8 cellular contexts compared by ENCODE assay signal in the genomic region with DNA sequence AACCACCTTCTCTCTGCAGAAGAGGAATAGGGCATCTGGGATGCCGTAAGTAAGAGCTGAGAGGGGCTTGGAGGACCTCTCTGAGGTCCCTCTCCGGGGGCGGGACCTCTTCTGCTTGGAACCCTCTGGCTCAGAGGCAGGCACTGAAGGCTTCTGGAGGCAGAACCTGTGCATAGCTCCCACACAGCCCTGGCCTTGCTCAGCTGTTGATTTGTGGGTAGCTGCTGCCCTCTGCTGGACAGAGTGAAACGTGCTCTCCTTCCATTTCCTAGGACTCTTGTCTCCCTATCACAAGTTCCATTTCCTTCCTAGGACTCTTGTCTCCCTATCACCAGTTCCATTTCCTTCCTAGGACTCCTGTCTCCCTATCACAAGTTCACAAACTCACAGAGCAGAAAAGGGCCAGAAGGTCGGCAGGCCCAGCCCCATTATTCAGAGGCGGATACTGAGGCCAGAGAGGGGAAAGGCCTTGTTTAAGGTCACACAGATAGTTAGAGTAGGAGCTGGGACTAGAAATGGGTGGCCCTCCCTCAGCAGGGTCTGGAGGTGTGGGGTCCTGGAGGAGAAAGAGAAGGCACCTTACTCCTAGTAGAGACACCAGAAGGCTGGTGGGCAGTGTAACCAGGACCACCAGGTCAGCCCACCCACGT. TPM values are rescaled to one million over a fixed set of nuclear protein-coding genes. Genes with fewer than 3 reads are reported as not detected.
DNase-seq lines count a peak whose midpoint lies in the region; ATAC-seq and TF ChIP-seq lines count a peak whose summit lies in the region.

No MANE protein-coding gene starts in this region.

- H3K9me3 Mint-ChIP-seq in H9 = no peaks in the 10 kb centered on the region; a peak in 1 of 5 replicates
- H3K9me3 Mint-ChIP-seq in activated T-helper 2 cell treated with anti-CD3 and anti-CD28 coated beads, Interferon-gamma antibody, Interleukin-2, Interleukin-4, amounts not matched to agents 10 μg/mL and 5 μg/mL and 100 μg/mL, durations not matched to agents 14 hours and 24 hours and 36 hours = no peaks in the 10 kb centered on the region

- no peak overlapping the region for H2BK12ac ChIP-seq in H9 (ENCODE audit: insufficient read length, low read depth, low read length)

- H3K27me3 ChIP-seq in H9 (ENCODE audit: insufficient read depth, low read length) (no peaks in the 10 kb centered on the region), thoracic aorta (replicated peaks; ENCODE audit: insufficient read depth) (no peaks in the 10 kb centered on the region)

- peak; percentile 93 for TF ChIP-seq CTCF in H9 (conservative IDR thresholded peaks at IDR 0.05)
- peak; percentile 78 for TF ChIP-seq CTCF in foreskin fibroblast (IDR thresholded peaks at IDR 0.05; ENCODE audit: low read depth, low read length)
- peak in 2 of 3 donors; percentile 10 to 62 for TF ChIP-seq CTCF in omental fat pad (IDR thresholded peaks at IDR 0.05)
- TF ChIP-seq CTCF in thoracic aorta (IDR thresholded peaks at IDR 0.05) = peak; percentile 87

- no peak overlapping the region for H3K4me3 Mint-ChIP-seq in H9
- no peak overlapping the region for H3K4me3 Mint-ChIP-seq in activated T-helper 2 cell treated with anti-CD3 and anti-CD28 coated beads, Interferon-gamma antibody, Interleukin-2, Interleukin-4, amounts not matched to agents 10 μg/mL and 5 μg/mL and 100 μg/mL, durations not matched to agents 14 hours and 24 hours and 36 hours (ENCODE audit: low read depth)

- H3K14ac ChIP-seq in H9 (ENCODE audit: insufficient read depth, low read length) = no peak overlapping the region

- no peak overlapping the region for H3K4ac ChIP-seq in H9 (ENCODE audit: low read depth, low read length)

- H3K79me2 ChIP-seq in H9 (ENCODE audit: insufficient read depth, low read length) = no peaks in the 10 kb centered on the region

- WGBS in H9 (ENCODE audit: extremely low coverage, insufficient read length, low lambda C conversion rate) = no CpG with 5 or more reads among the region's 7 CpGs

- no peak overlapping the region for H3K4me2 ChIP-seq in H9 (ENCODE audit: insufficient read depth, insufficient read length, low read length)

- H3K23me2 ChIP-seq in H9 (ENCODE audit: insufficient read length, low read depth, low read length, poor library complexity, severe bottlenecking) = no peaks in the 10 kb centered on the region

- no peak overlapping the region for H2BK20ac ChIP-seq in H9 (ENCODE audit: low read depth, low read length, poor library complexity, severe bottlenecking)

- H3K27ac ChIP-seq in H9 (ENCODE audit: insufficient read length, low read depth, low read length) = no peak overlapping the region
- no peak overlapping the region for H3K27ac ChIP-seq in thoracic aorta

- no peak overlapping the region for H2BK120ac ChIP-seq in H9 (ENCODE audit: low read depth, low read length, poor library complexity, severe bottlenecking)

- ATAC-seq in omental fat pad (ENCODE audit: low FRiP score) = peak; percentile 73
- ATAC-seq in thoracic aorta (ENCODE audit: insufficient number of reproducible peaks, low FRiP score, low read depth) = peak; percentile 53

- H3K4me3 ChIP-seq in foreskin fibroblast (ENCODE audit: low read depth in 1 of 2, low read length in 2 of 2) (no peak overlapping the region), thoracic aorta (no peak overlapping the region)

- H3K36me3 ChIP-seq in thoracic aorta = peaks cover 10% of the 10 kb centered on the region

- no peak overlapping the region for H3K18ac ChIP-seq in H9 (ENCODE audit: insufficient read length, low read depth, low read length)

- in situ Hi-C loops in G401 (cut with HindIII; ENCODE audit: low sequenced_read_pairs) = no loop called here

- H3K4me1 ChIP-seq in H9 (ENCODE audit: insufficient read depth, low read length) = peaks cover 7% of the 10 kb centered on the region; the same call in 1 of the 2 replicates
- H3K4me1 ChIP-seq in thoracic aorta (ENCODE audit: control insufficient read depth in 1 of 2, low read depth in 2 of 2) = no peaks in the 10 kb centered on the region

- H2AFZ ChIP-seq in H9 (ENCODE audit: low read length) = no peak overlapping the region

- no peaks in the 10 kb centered on the region for H3K79me1 ChIP-seq in H9 (ENCODE audit: insufficient read depth, low read depth, low read length, poor library complexity, severe bottlenecking)

- H3K4me1 Mint-ChIP-seq in H9 = peaks cover 29 to 35% of the 10 kb centered on the region in 2 experiments
- no peaks in the 10 kb centered on the region for H3K4me1 Mint-ChIP-seq in activated T-helper 2 cell treated with anti-CD3 and anti-CD28 coated beads, Interferon-gamma antibody, Interleukin-2, Interleukin-4, amounts not matched to agents 10 μg/mL and 5 μg/mL and 100 μg/mL, durations not matched to agents 14 hours and 24 hours and 36 hours (ENCODE audit: low read depth)

- no peak overlapping the region for H4K5ac ChIP-seq in H9 (ENCODE audit: insufficient read length, low read depth, low read length)

- no peak overlapping the region for H4K8ac ChIP-seq in H9 (replicated peaks; ENCODE audit: insufficient read length, low read depth, low read length)

- DNase-seq in G401 (ENCODE audit: low spot score) = peak; percentile 95
- peak; percentile 91 for DNase-seq in H9
- DNase-seq in M059J (ENCODE audit: low read depth) = peak; percentile 84
- peak; percentile 4 for DNase-seq in SIG-M5 (lab: John Stamatoyannopoulos, UW)
- DNase-seq in activated T-helper 2 cell treated with anti-CD3 and anti-CD28 coated beads, Interferon-gamma antibody, Interleukin-2, Interleukin-4, amounts not matched to agents 10 μg/mL and 5 μg/mL and 100 μg/mL, durations not matched to agents 14 hours and 24 hours and 36 hours (ENCODE audit: low spot score) = peak; percentile 60
- peak; percentile 72 to 92 for DNase-seq in foreskin fibroblast
- DNase-seq in omental fat pad (ENCODE audit: low spot score) = peak; percentile 54
- DNase-seq in thoracic aorta (ENCODE audit: low spot score) = peak; percentile 19

- no peak overlapping the region for H3K23ac ChIP-seq in H9 (ENCODE audit: insufficient read length, low read depth, low read length)

- intact Hi-C loops in activated T-helper 2 cell treated with anti-CD3 and anti-CD28 coated beads, Interferon-gamma antibody, Interleukin-2, Interleukin-4, amounts not matched to agents 10 μg/mL and 5 μg/mL and 100 μg/mL, durations not matched to agents 14 hours and 24 hours and 36 hours (cut with micrococcal nuclease) = loop anchor here (1.0 kb wide), 1 partner anchor 54 kb away; no protein-coding TSS in a partner anchor

- peaks cover 0 to 3% (median 2%) of the 10 kb centered on the region in 3 experiments; a peak in 1 of 7 replicates for H3K36me3 Mint-ChIP-seq in H9 (ENCODE audit: insufficient read depth in 1 of 3, low read depth in 3 of 3)
- peaks cover 16% of the 10 kb centered on the region for H3K36me3 Mint-ChIP-seq in activated T-helper 2 cell treated with anti-CD3 and anti-CD28 coated beads, Interferon-gamma antibody, Interleukin-2, Interleukin-4, amounts not matched to agents 10 μg/mL and 5 μg/mL and 100 μg/mL, durations not matched to agents 14 hours and 24 hours and 36 hours (ENCODE audit: low read depth)

- H3K27me3 Mint-ChIP-seq in H9 (ENCODE audit: low read depth) = no peaks in the 10 kb centered on the region
- no peaks in the 10 kb centered on the region for H3K27me3 Mint-ChIP-seq in activated T-helper 2 cell treated with anti-CD3 and anti-CD28 coated beads, Interferon-gamma antibody, Interleukin-2, Interleukin-4, amounts not matched to agents 10 μg/mL and 5 μg/mL and 100 μg/mL, durations not matched to agents 14 hours and 24 hours and 36 hours (ENCODE audit: low read depth)

- H4K91ac ChIP-seq in H9 (ENCODE audit: insufficient read length, low read depth, low read length) = no peak overlapping the region

- no peaks in the 10 kb centered on the region for H4K20me1 ChIP-seq in H9 (ENCODE audit: control insufficient read depth, insufficient read depth, insufficient read length)

- H3K27ac Mint-ChIP-seq in H9 = peak overlapping the region; percentile 31 to 57 (median 34); a peak in 4 of 7 replicates
- H3K27ac Mint-ChIP-seq in activated T-helper 2 cell treated with anti-CD3 and anti-CD28 coated beads, Interferon-gamma antibody, Interleukin-2, Interleukin-4, amounts not matched to agents 10 μg/mL and 5 μg/mL and 100 μg/mL, durations not matched to agents 14 hours and 24 hours and 36 hours = no peak overlapping the region

- no peak overlapping the region for H2BK15ac ChIP-seq in H9 (ENCODE audit: low read depth, low read length)

- H3K9ac ChIP-seq in H9 (ENCODE audit: extremely low read depth, insufficient read length, low read length) = no peak overlapping the region

- H2AK5ac ChIP-seq in H9 (ENCODE audit: insufficient read length, low read length) = no peak overlapping the region

- H2BK5ac ChIP-seq in H9 (ENCODE audit: insufficient read length, low read length) = no peak overlapping the region

- H3K9me3 ChIP-seq in H9 (ENCODE audit: control insufficient read depth, low read depth, low read length) = no peaks in the 10 kb centered on the region
- no peaks in the 10 kb centered on the region for H3K9me3 ChIP-seq in thoracic aorta

- no peak overlapping the region for H3T11ph ChIP-seq in H9 (ENCODE audit: low read length)

- H3K56ac ChIP-seq in H9 (ENCODE audit: insufficient read length, low read depth, low read length) = no peak overlapping the region

RNA-seq across cellular contexts. Expression of gene GARS1, which starts 30.3 kb away (rescaled TPM):
- 171 and 234 TPM in 2 replicates for total RNA-seq in G401 (2014; rRNA removed; shearing (Covaris generic))
- total RNA-seq in H9 (2021) = 234 and 239 TPM in 2 replicates
- 91.7 and 97.2 TPM in 2 replicates for total RNA-seq in M059J (2014; rRNA removed; shearing (Covaris generic))
- total RNA-seq in activated T-helper 2 cell treated with anti-CD3 and anti-CD28 coated beads, Interferon-gamma antibody, Interleukin-2, Interleukin-4, amounts not matched to agents 10 μg/mL and 5 μg/mL and 100 μg/mL, durations not matched to agents 14 hours and 24 hours and 36 hours = 208 and 221 TPM in 2 replicates
- total RNA-seq in omental fat pad = 100 to 1,000 TPM in 2 of 4 donors, 10 to 100 TPM in 2; 66.8 to 136 (median 105) TPM
- total RNA-seq in thoracic aorta = 10 to 100 TPM; 76.5 to 81.6 TPM

RNA-seq across cellular contexts. Expression of gene GGCT, which starts 59.7 kb away (rescaled TPM):
- total RNA-seq in G401 (2014; rRNA removed; shearing (Covaris generic)) = 59.2 and 89.5 TPM in 2 replicates
- total RNA-seq in H9 (2021) (84.9 and 85.0 TPM in 2 replicates), omental fat pad (100 to 1,000 TPM in 2 of 4 donors, 10 to 100 TPM in 2; 33.6 to 210 (median 130) TPM), thoracic aorta (10 to 100 TPM; 11.8 to 24.6 TPM)
- 42.7 and 68.0 TPM in 2 replicates for total RNA-seq in M059J (2014; rRNA removed; shearing (Covaris generic))
- total RNA-seq in activated T-helper 2 cell treated with anti-CD3 and anti-CD28 coated beads, Interferon-gamma antibody, Interleukin-2, Interleukin-4, amounts not matched to agents 10 μg/mL and 5 μg/mL and 100 μg/mL, durations not matched to agents 14 hours and 24 hours and 36 hours = 71.6 and 72.7 TPM in 2 replicates

Comparison
In these comparisons a context has a peak if more than half of its experiments do, and no peak if none do; other contexts are left out.
1. DNase-seq: peak in every context shown above with its lines; median percentile 95 in G401; 91 in H9; 84 in M059J; 82 in foreskin fibroblast; 60 in activated T-helper 2 cell treated with anti-CD3 and anti-CD28 coated beads, Interferon-gamma antibody, Interleukin-2, Interleukin-4, amounts not matched to agents 10 μg/mL and 5 μg/mL and 100 μg/mL, durations not matched to agents 14 hours and 24 hours and 36 hours; 54 in omental fat pad; 19 in thoracic aorta; 4 in SIG-M5.
2. CTCF ChIP-seq: peak in every context shown above with its lines; median percentile 93 in H9; 87 in thoracic aorta; 78 in foreskin fibroblast; 36 in omental fat pad.